1 cellular context compared by ENCODE assay signal in the genomic region with DNA sequence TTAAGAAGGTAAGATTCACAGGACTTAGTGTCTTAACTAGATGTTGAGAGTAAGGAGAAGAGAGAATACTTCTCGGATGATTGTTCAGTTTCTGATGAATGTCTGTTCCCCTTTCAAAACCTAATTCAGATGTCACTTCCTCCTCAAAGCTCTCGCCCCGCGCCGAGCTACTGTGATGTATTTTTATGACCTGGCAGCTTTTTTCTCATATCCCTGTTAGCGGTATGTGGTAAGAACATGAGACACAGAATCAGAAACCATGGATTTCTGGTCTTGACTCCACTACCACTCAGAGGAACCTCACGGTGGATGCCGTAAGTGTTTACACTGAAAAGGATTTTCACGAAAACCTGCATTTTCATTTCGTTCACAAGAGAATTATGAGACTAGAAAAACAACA.
A peak's percentile ranks its signal among the peaks of the same experiment; 100 is the strongest.
TF ChIP-seq lines count a peak whose summit lies in the region.

No MANE protein-coding gene starts in this region.

TF ChIP-seq in GM12878, 131 proteins besides CTCF, POLR2A, EP300 and RAD21 (continues in another document):
- TF ChIP-seq, protein P1, sequence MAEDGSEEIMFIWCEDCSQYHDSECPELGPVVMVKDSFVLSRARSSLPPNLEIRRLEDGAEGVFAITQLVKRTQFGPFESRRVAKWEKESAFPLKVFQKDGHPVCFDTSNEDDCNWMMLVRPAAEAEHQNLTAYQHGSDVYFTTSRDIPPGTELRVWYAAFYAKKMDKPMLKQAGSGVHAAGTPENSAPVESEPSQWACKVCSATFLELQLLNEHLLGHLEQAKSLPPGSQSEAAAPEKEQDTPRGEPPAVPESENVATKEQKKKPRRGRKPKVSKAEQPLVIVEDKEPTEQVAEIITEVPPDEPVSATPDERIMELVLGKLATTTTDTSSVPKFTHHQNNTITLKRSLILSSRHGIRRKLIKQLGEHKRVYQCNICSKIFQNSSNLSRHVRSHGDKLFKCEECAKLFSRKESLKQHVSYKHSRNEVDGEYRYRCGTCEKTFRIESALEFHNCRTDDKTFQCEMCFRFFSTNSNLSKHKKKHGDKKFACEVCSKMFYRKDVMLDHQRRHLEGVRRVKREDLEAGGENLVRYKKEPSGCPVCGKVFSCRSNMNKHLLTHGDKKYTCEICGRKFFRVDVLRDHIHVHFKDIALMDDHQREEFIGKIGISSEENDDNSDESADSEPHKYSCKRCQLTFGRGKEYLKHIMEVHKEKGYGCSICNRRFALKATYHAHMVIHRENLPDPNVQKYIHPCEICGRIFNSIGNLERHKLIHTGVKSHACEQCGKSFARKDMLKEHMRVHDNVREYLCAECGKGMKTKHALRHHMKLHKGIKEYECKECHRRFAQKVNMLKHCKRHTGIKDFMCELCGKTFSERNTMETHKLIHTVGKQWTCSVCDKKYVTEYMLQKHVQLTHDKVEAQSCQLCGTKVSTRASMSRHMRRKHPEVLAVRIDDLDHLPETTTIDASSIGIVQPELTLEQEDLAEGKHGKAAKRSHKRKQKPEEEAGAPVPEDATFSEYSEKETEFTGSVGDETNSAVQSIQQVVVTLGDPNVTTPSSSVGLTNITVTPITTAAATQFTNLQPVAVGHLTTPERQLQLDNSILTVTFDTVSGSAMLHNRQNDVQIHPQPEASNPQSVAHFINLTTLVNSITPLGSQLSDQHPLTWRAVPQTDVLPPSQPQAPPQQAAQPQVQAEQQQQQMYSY (CRISPR knock-in tag; IDR thresholded peaks at IDR 0.05), result no peak
- TF ChIP-seq SUPT20H (IDR thresholded peaks at IDR 0.05; ENCODE audit: borderline replicate concordance, control insufficient read depth, low read depth, low read length) (no peak), SMAD5 (IDR thresholded peaks at IDR 0.05; ENCODE audit: low read depth) (no peak), RUNX3 (IDR thresholded peaks at IDR 0.05; ENCODE audit: low read length) (peak; percentile 88), NFIC (IDR thresholded peaks at IDR 0.05; ENCODE audit: low read depth, low read length) (peak; percentile 71), ESRRA (IDR thresholded peaks at IDR 0.05; ENCODE audit: low read length) (no peak), JUND (IDR thresholded peaks at IDR 0.05; ENCODE audit: low read depth, low read length) (no peak), DPF2 (IDR thresholded peaks at IDR 0.05) (no peak; the same call in none of the 2 replicates), CHD4 (IDR thresholded peaks at IDR 0.05) (no peak), IRF4 (IDR thresholded peaks at IDR 0.05; ENCODE audit: low read depth, low read length) (peak; percentile 80), LARP7 (IDR thresholded peaks at IDR 0.05) (no peak), MEF2B (IDR thresholded peaks at IDR 0.05; ENCODE audit: partially characterized antibody, poor library complexity, severe bottlenecking) (peak; percentile 28), SRF (IDR thresholded peaks at IDR 0.05; ENCODE audit: low read depth in 2 of 2, low read length in 2 of 2) (no peak), MXI1 (IDR thresholded peaks at IDR 0.05; ENCODE audit: low read depth, low read length) (no peak), RAD51 (IDR thresholded peaks at IDR 0.05) (no peak), PML (IDR thresholded peaks at IDR 0.05; ENCODE audit: low read length) (peak; percentile 33; the same call in 1 of the 2 replicates), IKZF1 (conservative IDR thresholded peaks at IDR 0.05) (peak; percentile 87), GATAD2B (conservative IDR thresholded peaks at IDR 0.05; ENCODE audit: low read depth) (no peak), STAT3 (IDR thresholded peaks at IDR 0.05; ENCODE audit: low read depth, low read length) (no peak), TCF12 (IDR thresholded peaks at IDR 0.05; ENCODE audit: low read depth, low read length) (no peak), ZZZ3 (IDR thresholded peaks at IDR 0.05; ENCODE audit: control insufficient read depth, insufficient read length, low read depth) (no peak), TCF3 (IDR thresholded peaks at IDR 0.05; ENCODE audit: borderline replicate concordance, insufficient read depth, low read depth, low read length) (no peak), RELA (IDR thresholded peaks at IDR 0.05; ENCODE audit: borderline replicate concordance, partially characterized antibody) (no peak), CBFB (IDR thresholded peaks at IDR 0.05; ENCODE audit: low read depth) (no peak), CBX3 (IDR thresholded peaks at IDR 0.05; ENCODE audit: borderline replicate concordance, low read depth) (no peak), BCL11A (IDR thresholded peaks at IDR 0.05; ENCODE audit: low read depth, low read length) (peak; percentile 64), KDM1A (IDR thresholded peaks at IDR 0.05; ENCODE audit: borderline replicate concordance) (no peak), SMARCA5 (IDR thresholded peaks at IDR 0.05) (no peak)
- TF ChIP-seq, protein P2, sequence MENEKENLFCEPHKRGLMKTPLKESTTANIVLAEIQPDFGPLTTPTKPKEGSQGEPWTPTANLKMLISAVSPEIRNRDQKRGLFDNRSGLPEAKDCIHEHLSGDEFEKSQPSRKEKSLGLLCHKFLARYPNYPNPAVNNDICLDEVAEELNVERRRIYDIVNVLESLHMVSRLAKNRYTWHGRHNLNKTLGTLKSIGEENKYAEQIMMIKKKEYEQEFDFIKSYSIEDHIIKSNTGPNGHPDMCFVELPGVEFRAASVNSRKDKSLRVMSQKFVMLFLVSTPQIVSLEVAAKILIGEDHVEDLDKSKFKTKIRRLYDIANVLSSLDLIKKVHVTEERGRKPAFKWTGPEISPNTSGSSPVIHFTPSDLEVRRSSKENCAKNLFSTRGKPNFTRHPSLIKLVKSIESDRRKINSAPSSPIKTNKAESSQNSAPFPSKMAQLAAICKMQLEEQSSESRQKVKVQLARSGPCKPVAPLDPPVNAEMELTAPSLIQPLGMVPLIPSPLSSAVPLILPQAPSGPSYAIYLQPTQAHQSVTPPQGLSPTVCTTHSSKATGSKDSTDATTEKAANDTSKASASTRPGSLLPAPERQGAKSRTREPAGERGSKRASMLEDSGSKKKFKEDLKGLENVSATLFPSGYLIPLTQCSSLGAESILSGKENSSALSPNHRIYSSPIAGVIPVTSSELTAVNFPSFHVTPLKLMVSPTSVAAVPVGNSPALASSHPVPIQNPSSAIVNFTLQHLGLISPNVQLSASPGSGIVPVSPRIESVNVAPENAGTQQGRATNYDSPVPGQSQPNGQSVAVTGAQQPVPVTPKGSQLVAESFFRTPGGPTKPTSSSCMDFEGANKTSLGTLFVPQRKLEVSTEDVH (IDR thresholded peaks at IDR 0.05; ENCODE audit: low read depth, partially characterized antibody), result peak; percentile 66
- TF ChIP-seq, protein P3, sequence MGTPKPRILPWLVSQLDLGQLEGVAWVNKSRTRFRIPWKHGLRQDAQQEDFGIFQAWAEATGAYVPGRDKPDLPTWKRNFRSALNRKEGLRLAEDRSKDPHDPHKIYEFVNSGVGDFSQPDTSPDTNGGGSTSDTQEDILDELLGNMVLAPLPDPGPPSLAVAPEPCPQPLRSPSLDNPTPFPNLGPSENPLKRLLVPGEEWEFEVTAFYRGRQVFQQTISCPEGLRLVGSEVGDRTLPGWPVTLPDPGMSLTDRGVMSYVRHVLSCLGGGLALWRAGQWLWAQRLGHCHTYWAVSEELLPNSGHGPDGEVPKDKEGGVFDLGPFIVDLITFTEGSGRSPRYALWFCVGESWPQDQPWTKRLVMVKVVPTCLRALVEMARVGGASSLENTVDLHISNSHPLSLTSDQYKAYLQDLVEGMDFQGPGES (IDR thresholded peaks at IDR 0.05), result no peak
- TF ChIP-seq, protein P4, sequence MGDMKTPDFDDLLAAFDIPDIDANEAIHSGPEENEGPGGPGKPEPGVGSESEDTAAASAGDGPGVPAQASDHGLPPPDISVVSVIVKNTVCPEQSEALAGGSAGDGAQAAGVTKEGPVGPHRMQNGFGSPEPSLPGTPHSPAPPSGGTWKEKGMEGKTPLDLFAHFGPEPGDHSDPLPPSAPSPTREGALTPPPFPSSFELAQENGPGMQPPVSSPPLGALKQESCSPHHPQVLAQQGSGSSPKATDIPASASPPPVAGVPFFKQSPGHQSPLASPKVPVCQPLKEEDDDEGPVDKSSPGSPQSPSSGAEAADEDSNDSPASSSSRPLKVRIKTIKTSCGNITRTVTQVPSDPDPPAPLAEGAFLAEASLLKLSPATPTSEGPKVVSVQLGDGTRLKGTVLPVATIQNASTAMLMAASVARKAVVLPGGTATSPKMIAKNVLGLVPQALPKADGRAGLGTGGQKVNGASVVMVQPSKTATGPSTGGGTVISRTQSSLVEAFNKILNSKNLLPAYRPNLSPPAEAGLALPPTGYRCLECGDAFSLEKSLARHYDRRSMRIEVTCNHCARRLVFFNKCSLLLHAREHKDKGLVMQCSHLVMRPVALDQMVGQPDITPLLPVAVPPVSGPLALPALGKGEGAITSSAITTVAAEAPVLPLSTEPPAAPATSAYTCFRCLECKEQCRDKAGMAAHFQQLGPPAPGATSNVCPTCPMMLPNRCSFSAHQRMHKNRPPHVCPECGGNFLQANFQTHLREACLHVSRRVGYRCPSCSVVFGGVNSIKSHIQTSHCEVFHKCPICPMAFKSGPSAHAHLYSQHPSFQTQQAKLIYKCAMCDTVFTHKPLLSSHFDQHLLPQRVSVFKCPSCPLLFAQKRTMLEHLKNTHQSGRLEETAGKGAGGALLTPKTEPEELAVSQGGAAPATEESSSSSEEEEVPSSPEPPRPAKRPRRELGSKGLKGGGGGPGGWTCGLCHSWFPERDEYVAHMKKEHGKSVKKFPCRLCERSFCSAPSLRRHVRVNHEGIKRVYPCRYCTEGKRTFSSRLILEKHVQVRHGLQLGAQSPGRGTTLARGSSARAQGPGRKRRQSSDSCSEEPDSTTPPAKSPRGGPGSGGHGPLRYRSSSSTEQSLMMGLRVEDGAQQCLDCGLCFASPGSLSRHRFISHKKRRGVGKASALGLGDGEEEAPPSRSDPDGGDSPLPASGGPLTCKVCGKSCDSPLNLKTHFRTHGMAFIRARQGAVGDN (IDR thresholded peaks at IDR 0.05), result peak; percentile 86
- TF ChIP-seq, protein P5, sequence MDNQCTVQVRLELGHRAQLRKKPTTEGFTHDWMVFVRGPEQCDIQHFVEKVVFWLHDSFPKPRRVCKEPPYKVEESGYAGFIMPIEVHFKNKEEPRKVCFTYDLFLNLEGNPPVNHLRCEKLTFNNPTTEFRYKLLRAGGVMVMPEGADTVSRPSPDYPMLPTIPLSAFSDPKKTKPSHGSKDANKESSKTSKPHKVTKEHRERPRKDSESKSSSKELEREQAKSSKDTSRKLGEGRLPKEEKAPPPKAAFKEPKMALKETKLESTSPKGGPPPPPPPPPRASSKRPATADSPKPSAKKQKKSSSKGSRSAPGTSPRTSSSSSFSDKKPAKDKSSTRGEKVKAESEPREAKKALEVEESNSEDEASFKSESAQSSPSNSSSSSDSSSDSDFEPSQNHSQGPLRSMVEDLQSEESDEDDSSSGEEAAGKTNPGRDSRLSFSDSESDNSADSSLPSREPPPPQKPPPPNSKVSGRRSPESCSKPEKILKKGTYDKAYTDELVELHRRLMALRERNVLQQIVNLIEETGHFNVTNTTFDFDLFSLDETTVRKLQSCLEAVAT (IDR thresholded peaks at IDR 0.05), result peak; percentile 49; the same call in 1 of the 2 replicates
- TF ChIP-seq, protein P6, sequence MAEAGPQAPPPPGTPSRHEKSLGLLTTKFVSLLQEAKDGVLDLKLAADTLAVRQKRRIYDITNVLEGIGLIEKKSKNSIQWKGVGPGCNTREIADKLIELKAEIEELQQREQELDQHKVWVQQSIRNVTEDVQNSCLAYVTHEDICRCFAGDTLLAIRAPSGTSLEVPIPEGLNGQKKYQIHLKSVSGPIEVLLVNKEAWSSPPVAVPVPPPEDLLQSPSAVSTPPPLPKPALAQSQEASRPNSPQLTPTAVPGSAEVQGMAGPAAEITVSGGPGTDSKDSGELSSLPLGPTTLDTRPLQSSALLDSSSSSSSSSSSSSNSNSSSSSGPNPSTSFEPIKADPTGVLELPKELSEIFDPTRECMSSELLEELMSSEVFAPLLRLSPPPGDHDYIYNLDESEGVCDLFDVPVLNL (IDR thresholded peaks at IDR 0.05; ENCODE audit: low read depth, low read length), result no peak
- TF ChIP-seq, protein P7, sequence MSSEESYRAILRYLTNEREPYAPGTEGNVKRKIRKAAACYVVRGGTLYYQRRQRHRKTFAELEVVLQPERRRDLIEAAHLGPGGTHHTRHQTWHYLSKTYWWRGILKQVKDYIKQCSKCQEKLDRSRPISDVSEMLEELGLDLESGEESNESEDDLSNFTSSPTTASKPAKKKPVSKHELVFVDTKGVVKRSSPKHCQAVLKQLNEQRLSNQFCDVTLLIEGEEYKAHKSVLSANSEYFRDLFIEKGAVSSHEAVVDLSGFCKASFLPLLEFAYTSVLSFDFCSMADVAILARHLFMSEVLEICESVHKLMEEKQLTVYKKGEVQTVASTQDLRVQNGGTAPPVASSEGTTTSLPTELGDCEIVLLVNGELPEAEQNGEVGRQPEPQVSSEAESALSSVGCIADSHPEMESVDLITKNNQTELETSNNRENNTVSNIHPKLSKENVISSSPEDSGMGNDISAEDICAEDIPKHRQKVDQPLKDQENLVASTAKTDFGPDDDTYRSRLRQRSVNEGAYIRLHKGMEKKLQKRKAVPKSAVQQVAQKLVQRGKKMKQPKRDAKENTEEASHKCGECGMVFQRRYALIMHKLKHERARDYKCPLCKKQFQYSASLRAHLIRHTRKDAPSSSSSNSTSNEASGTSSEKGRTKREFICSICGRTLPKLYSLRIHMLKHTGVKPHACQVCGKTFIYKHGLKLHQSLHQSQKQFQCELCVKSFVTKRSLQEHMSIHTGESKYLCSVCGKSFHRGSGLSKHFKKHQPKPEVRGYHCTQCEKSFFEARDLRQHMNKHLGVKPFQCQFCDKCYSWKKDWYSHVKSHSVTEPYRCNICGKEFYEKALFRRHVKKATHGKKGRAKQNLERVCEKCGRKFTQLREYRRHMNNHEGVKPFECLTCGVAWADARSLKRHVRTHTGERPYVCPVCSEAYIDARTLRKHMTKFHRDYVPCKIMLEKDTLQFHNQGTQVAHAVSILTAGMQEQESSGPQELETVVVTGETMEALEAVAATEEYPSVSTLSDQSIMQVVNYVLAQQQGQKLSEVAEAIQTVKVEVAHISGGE (CRISPR knock-in tag; IDR thresholded peaks at IDR 0.05), result no peak
- TF ChIP-seq, protein P8, sequence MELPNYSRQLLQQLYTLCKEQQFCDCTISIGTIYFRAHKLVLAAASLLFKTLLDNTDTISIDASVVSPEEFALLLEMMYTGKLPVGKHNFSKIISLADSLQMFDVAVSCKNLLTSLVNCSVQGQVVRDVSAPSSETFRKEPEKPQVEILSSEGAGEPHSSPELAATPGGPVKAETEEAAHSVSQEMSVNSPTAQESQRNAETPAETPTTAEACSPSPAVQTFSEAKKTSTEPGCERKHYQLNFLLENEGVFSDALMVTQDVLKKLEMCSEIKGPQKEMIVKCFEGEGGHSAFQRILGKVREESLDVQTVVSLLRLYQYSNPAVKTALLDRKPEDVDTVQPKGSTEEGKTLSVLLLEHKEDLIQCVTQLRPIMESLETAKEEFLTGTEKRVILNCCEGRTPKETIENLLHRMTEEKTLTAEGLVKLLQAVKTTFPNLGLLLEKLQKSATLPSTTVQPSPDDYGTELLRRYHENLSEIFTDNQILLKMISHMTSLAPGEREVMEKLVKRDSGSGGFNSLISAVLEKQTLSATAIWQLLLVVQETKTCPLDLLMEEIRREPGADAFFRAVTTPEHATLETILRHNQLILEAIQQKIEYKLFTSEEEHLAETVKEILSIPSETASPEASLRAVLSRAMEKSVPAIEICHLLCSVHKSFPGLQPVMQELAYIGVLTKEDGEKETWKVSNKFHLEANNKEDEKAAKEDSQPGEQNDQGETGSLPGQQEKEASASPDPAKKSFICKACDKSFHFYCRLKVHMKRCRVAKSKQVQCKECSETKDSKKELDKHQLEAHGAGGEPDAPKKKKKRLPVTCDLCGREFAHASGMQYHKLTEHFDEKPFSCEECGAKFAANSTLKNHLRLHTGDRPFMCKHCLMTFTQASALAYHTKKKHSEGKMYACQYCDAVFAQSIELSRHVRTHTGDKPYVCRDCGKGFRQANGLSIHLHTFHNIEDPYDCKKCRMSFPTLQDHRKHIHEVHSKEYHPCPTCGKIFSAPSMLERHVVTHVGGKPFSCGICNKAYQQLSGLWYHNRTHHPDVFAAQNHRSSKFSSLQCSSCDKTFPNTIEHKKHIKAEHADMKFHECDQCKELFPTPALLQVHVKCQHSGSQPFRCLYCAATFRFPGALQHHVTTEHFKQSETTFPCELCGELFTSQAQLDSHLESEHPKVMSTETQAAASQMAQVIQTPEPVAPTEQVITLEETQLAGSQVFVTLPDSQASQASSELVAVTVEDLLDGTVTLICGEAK (IDR thresholded peaks at IDR 0.05; ENCODE audit: borderline replicate concordance), result no peak; the same call in 1 of the 2 replicates
